Comparison of ENCODE assay signal across 21 cellular contexts in the genomic region with DNA sequence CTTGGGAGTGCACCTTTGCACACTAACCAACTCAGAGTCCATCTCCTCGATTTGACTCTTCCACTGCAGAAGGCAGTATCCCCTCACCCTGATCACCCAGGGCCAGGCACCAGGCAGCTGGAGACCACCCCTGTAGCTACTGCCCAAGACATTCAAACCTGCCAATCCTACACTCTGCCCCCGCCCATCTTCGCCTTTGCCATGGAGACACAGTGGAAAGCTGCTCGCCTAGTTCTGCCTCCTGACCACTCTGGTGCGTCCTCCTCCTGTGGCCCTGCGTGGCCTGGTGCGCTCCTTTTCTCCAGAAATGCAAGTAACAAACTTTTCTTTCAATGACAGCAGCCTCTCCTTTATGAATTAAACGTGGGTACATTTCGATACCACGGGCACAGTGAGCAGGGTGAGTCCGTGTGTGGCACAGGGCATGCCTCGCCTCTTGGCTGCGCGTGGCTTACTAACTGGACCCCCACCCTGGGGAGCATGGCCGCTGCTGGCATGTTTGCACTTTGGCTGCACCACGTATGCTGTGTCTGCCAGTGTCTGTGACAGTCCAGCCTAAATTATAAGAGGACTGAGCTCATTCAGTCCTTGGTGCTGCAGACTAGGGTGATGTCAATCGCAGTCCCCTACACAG. TPM values are rescaled to one million over a fixed set of nuclear protein-coding genes. Genes with fewer than 3 reads are reported as not detected.
DNase-seq lines count a peak whose midpoint lies in the region; ATAC-seq, FAIRE-seq and TF ChIP-seq lines count a peak whose summit lies in the region.
"Had no signal": no experiment of that assay in that cellular context is flagged by ENCODE, and none has a peak within 500 bp of the region (broad histone marks: within the 10 kb centered on the region; RNA-seq: fewer than 3 reads in every experiment).

No MANE protein-coding gene starts in this region.

- no peak overlapping the region for H3T11ph ChIP-seq in H9 (ENCODE audit: low read length)

- no peaks in the 10 kb centered on the region for H3K23me2 ChIP-seq in H9 (ENCODE audit: insufficient read length, low read depth, low read length, poor library complexity, severe bottlenecking)

- no peak overlapping the region for H2BK5ac ChIP-seq in H9 (ENCODE audit: insufficient read length, low read length)

- no peaks in the 10 kb centered on the region for H3K79me1 ChIP-seq in H9 (ENCODE audit: insufficient read depth, low read depth, low read length, poor library complexity, severe bottlenecking)

- H3K4me1 Mint-ChIP-seq in H9 (peaks cover under 1 to 3% of the 10 kb centered on the region in 2 experiments; a peak in 3 of 4 replicates), neural crest cell (no peaks in the 10 kb centered on the region)
- H3K4me1 Mint-ChIP-seq in CD8-positive, alpha-beta memory T cell, result peaks cover 0 to 13% (median 4%) of the 10 kb centered on the region in 3 donors

- POLR2A ChIA-PET in CD8-positive, alpha-beta memory T cell (lab: Charles Lee), result no interaction called here

- peaks cover 3 to 9% (median 4%) of the 10 kb centered on the region in 3 experiments; a peak in 5 of 7 replicates for H3K36me3 Mint-ChIP-seq in H9 (ENCODE audit: insufficient read depth in 1 of 3, low read depth in 3 of 3)
- peaks cover 4% of the 10 kb centered on the region for H3K36me3 Mint-ChIP-seq in neural crest cell (ENCODE audit: low read depth)
- H3K36me3 Mint-ChIP-seq in CD8-positive, alpha-beta memory T cell, result no peaks in the 10 kb centered on the region
- H3K36me3 Mint-ChIP-seq: CD8-positive, alpha-beta T cell had no signal

- no peak overlapping the region for H2BK15ac ChIP-seq in H9 (ENCODE audit: low read depth, low read length)

- H2BK20ac ChIP-seq in H9 (ENCODE audit: low read depth, low read length, poor library complexity, severe bottlenecking), result no peak overlapping the region

- CTCF ChIA-PET in CD8-positive, alpha-beta memory T cell (lab: Charles Lee), result interaction anchor here (1.6 kb wide), 1 partner anchor 12 kb away, joined by 5 read pairs; no protein-coding TSS in a partner anchor

- TF ChIP-seq CTCF in H9 (conservative IDR thresholded peaks at IDR 0.05) (no peak), neural crest cell (conservative IDR thresholded peaks at IDR 0.05) (no peak)

- no peak for ATAC-seq in GM18858 (IDR thresholded peaks at IDR 0.05; ENCODE audit: unreplicated experiment)
- ATAC-seq: CD8-positive, alpha-beta T cell had no signal

- no peaks in the 10 kb centered on the region for H3K79me2 ChIP-seq in H9 (ENCODE audit: insufficient read depth, low read length)

- no peak overlapping the region for H3K18ac ChIP-seq in H9 (ENCODE audit: insufficient read length, low read depth, low read length)

- FAIRE-seq in urothelium cell line (lab: Jason Lieb, UNC), result peak; percentile 20
- FAIRE-seq: GM18507 had no signal

- WGBS in H9 (ENCODE audit: extremely low coverage, insufficient read length, low lambda C conversion rate), result no CpG with 5 or more reads among the region's 17 CpGs

- no peak overlapping the region for H3K4me2 ChIP-seq in H9 (ENCODE audit: insufficient read depth, insufficient read length, low read length)

- DNase-seq in H9 (peak; percentile 24), ecto neural progenitor cell (ENCODE audit: low spot score) (peak; percentile 33), neural crest cell (ENCODE audit: low read depth, low spot score) (no peak), urothelium cell line (ENCODE audit: low spot score) (no peak), H4 (ENCODE audit: low spot score) (no peak)
- no peak for DNase-seq in CD8-positive, alpha-beta memory T cell
- DNase-seq: AML-193, C1 segment of cervical spinal cord, DMS53, GDM1, GOT3, MG63, NCI-H1694 treated with DMSO at 0.1 percent for 48 hours, NCI-H2081 treated with DMSO at 0.1 percent for 48 hours, NCI-H2171 treated with DMSO at 0.1 percent for 48 hours, NCI-H526, Right ventricle myocardium superior had no signal

- H3K9me3 Mint-ChIP-seq in H9 (peaks cover 9 to 11% of the 10 kb centered on the region in 2 experiments; a peak in 4 of 5 replicates), neural crest cell (no peaks in the 10 kb centered on the region)
- peaks cover 0 to 2% (median 0%) of the 10 kb centered on the region in 5 donors for H3K9me3 Mint-ChIP-seq in CD8-positive, alpha-beta memory T cell
- H3K9me3 Mint-ChIP-seq: CD8-positive, alpha-beta T cell had no signal

- no peaks in the 10 kb centered on the region for H3K9me3 ChIP-seq in H9 (ENCODE audit: control insufficient read depth, low read depth, low read length)
- no peaks in the 10 kb centered on the region for H3K9me3 ChIP-seq in CD8-positive, alpha-beta memory T cell (ENCODE audit: low read length)
- H3K9me3 ChIP-seq: MG63 had no signal

- no peak overlapping the region for H4K8ac ChIP-seq in H9 (replicated peaks; ENCODE audit: insufficient read length, low read depth, low read length)

- no peak overlapping the region for H3K56ac ChIP-seq in H9 (ENCODE audit: insufficient read length, low read depth, low read length)

- no peak overlapping the region for H3K27ac ChIP-seq in H9 (ENCODE audit: insufficient read length, low read depth, low read length)
- H3K27ac ChIP-seq in CD8-positive, alpha-beta memory T cell (ENCODE audit: low read depth, low read length), result no peak overlapping the region

- H2BK12ac ChIP-seq in H9 (ENCODE audit: insufficient read length, low read depth, low read length), result no peak overlapping the region

- H3K4ac ChIP-seq in H9 (ENCODE audit: low read depth, low read length), result no peak overlapping the region

- H3K36me3 ChIP-seq in CD8-positive, alpha-beta memory T cell (ENCODE audit: insufficient read depth, low read length), result no peaks in the 10 kb centered on the region
- H3K36me3 ChIP-seq: MG63 had no signal

- no peak overlapping the region for H3K4me3 Mint-ChIP-seq in H9
- H3K4me3 Mint-ChIP-seq in neural crest cell, result no peak overlapping the region
- H3K4me3 Mint-ChIP-seq in CD8-positive, alpha-beta memory T cell, result no peak overlapping the region
- H3K4me3 Mint-ChIP-seq: CD8-positive, alpha-beta T cell had no signal

- H4K5ac ChIP-seq in H9 (ENCODE audit: insufficient read length, low read depth, low read length), result no peak overlapping the region

- H2AK5ac ChIP-seq in H9 (ENCODE audit: insufficient read length, low read length), result no peak overlapping the region

- no peak overlapping the region for H2AFZ ChIP-seq in H9 (ENCODE audit: low read length)

- no peak overlapping the region for H3K9ac ChIP-seq in H9 (ENCODE audit: extremely low read depth, insufficient read length, low read length)

- no peaks in the 10 kb centered on the region for H4K20me1 ChIP-seq in H9 (ENCODE audit: control insufficient read depth, insufficient read depth, insufficient read length)

- H3K23ac ChIP-seq in H9 (ENCODE audit: insufficient read length, low read depth, low read length), result no peak overlapping the region

- no peak overlapping the region for H2BK120ac ChIP-seq in H9 (ENCODE audit: low read depth, low read length, poor library complexity, severe bottlenecking)

- no peak overlapping the region for H3K4me3 ChIP-seq in CD8-positive, alpha-beta memory T cell (ENCODE audit: low read length)
- H3K4me3 ChIP-seq: MG63 had no signal

- H4K91ac ChIP-seq in H9 (ENCODE audit: insufficient read length, low read depth, low read length), result no peak overlapping the region

- H3K14ac ChIP-seq in H9 (ENCODE audit: insufficient read depth, low read length), result no peak overlapping the region

- H3K27ac Mint-ChIP-seq in H9 (no peak overlapping the region), neural crest cell (ENCODE audit: unreplicated experiment) (peak overlapping the region; percentile 22)
- no peak overlapping the region for H3K27ac Mint-ChIP-seq in CD8-positive, alpha-beta memory T cell
- H3K27ac Mint-ChIP-seq: CD8-positive, alpha-beta T cell had no signal

- H3K4me1 ChIP-seq in H9 (ENCODE audit: insufficient read depth, low read length), result no peaks in the 10 kb centered on the region
- no peaks in the 10 kb centered on the region for H3K4me1 ChIP-seq in CD8-positive, alpha-beta memory T cell (ENCODE audit: insufficient read depth, low read length)

- H3K27me3 Mint-ChIP-seq in H9 (ENCODE audit: low read depth) (no peaks in the 10 kb centered on the region; the same call in 1 of the 2 replicates), neural crest cell (ENCODE audit: low read depth) (no peaks in the 10 kb centered on the region)
- peaks cover 10 to 15% of the 10 kb centered on the region in 2 donors for H3K27me3 Mint-ChIP-seq in CD8-positive, alpha-beta memory T cell

- no peaks in the 10 kb centered on the region for H3K27me3 ChIP-seq in H9 (ENCODE audit: insufficient read depth, low read length)
- H3K27me3 ChIP-seq in CD8-positive, alpha-beta memory T cell (ENCODE audit: insufficient read depth, low read length, poor library complexity, severe bottlenecking), result no peaks in the 10 kb centered on the region
- H3K27me3 ChIP-seq: MG63 had no signal

RNA-seq across cellular contexts. Expression of a gene that starts 47.6 kb away (rescaled TPM):
- total RNA-seq in H9 (2021) (2.4 and 2.7 TPM in 2 replicates), neural crest cell (5.0 and 5.2 TPM in 2 replicates)
- under 1 TPM; 0.13 to 0.20 TPM for total RNA-seq in CD8-positive, alpha-beta memory T cell
- not detected for polyA plus RNA-seq in CD8-positive, alpha-beta memory T cell
- total RNA-seq in H4 (2014; rRNA removed; shearing (Covaris generic)), result 0.51 and 1.2 TPM in 2 replicates
- total RNA-seq: LHCN-M2 had no signal

Comparison
In these comparisons a context has a peak if more than half of its experiments do, and no peak if none do; other contexts are left out.
1. DNase-seq: peak in H9 (single experiment) and ecto neural progenitor cell (single experiment); none in neural crest cell (single experiment), urothelium cell line (single experiment), CD8-positive, alpha-beta memory T cell (0 of 5) and H4 (single experiment).